Comparison of ENCODE assay signal across 8 cellular contexts in genomic region chr3:53881691-53882593, GRCh38. TPM values are rescaled to one million over a fixed set of nuclear protein-coding genes. Genes with fewer than 3 reads are reported as not detected.
DNase-seq lines count a peak whose midpoint lies in the region; ATAC-seq, FAIRE-seq and TF ChIP-seq lines count a peak whose summit lies in the region.

Gene ACTR8 (minus strand): TSS chr3:53882152. CDS start chr3:53882101, 51 bp downstream.

- intact Hi-C loops in psoas muscle (cut with DNase I), result loop anchor here in 1 of 2 donors (5.0 kb wide), 1 partner anchor 35 kb away; the partner anchor contains the start of genes CHDH and IL17RB

- peak within 1 kb of the TSS; percentile 100 for H3K4me3 Mint-ChIP-seq in T-helper 17 cell

- H3K4me3 ChIP-seq in right atrium auricular region (peak within 1 kb of the TSS; percentile 81), psoas muscle (peak within 1 kb of the TSS; percentile 89), urinary bladder (ENCODE audit: low read depth, low read length) (peak within 1 kb of the TSS; percentile 95)

- H3K4me1 ChIP-seq in right atrium auricular region, result peaks cover 0 to 22% of the 10 kb centered on the region in 2 donors
- H3K4me1 ChIP-seq in psoas muscle, result peaks cover 15% of the 10 kb centered on the region
- H3K4me1 ChIP-seq in urinary bladder (ENCODE audit: insufficient read depth), result peaks cover 6% of the 10 kb centered on the region

- H3K27ac ChIP-seq in angular gyrus (ENCODE audit: low read depth, low read length) (peak within 1 kb of the TSS; percentile 95), right atrium auricular region (peak within 1 kb of the TSS; percentile 86 to 90), psoas muscle (peak within 1 kb of the TSS; percentile 76), urinary bladder (ENCODE audit: low read depth) (peak within 1 kb of the TSS; percentile 63)

- 1 to 2% (median 1%) methylated on average over 40 to 65 of the region's 65 CpGs for WGBS in psoas muscle, 3 donors
- WGBS in urinary bladder, result under 1% methylated on average over 65 of the region's 65 CpGs

- peak; percentile 83 for DNase-seq in GM12891 (ENCODE audit: insufficient read length, low spot score)
- DNase-seq in NCI-H1105 treated with DMSO at 0.1 percent for 48 hours (lab: John Stamatoyannopoulos, UW), result peak; percentile 72
- DNase-seq in T-helper 17 cell, result peak; percentile 79 to 86 (median 83)
- DNase-seq in right atrium auricular region (ENCODE audit: low spot score), result peak; percentile 81
- peak; percentile 86 to 92 for DNase-seq in psoas muscle

- H3K36me3 Mint-ChIP-seq in T-helper 17 cell (ENCODE audit: low read depth), result peaks cover 3% of the 10 kb centered on the region

- H3K9me3 ChIP-seq in T-helper 17 cell (ENCODE audit: control insufficient read depth, low read length, poor library complexity, severe bottlenecking) (no peaks in the 10 kb centered on the region), right atrium auricular region (no peaks in the 10 kb centered on the region), psoas muscle (no peaks in the 10 kb centered on the region)

- peaks cover 23% of the 10 kb centered on the region for H3K4me1 Mint-ChIP-seq in T-helper 17 cell

- peak within 1 kb of the TSS; percentile 95 for H3K27ac Mint-ChIP-seq in T-helper 17 cell

- peak; percentile 96 for FAIRE-seq in GM12891 (lab: Jason Lieb, UNC)

- H3K27me3 ChIP-seq in right atrium auricular region (no peaks in the 10 kb centered on the region), psoas muscle (ENCODE audit: insufficient read depth in 3 of 3, low read length in 2 of 3) (no peaks in the 10 kb centered on the region)

- TF ChIP-seq CTCF in right atrium auricular region (IDR thresholded peaks at IDR 0.05), result peak in 1 of 2 donors; percentile 37
- TF ChIP-seq CTCF in psoas muscle (IDR thresholded peaks at IDR 0.05), result peak; percentile 8

- H3K36me3 ChIP-seq in right atrium auricular region, result peaks cover 54% of the 10 kb centered on the region
- peaks cover 9 to 69% of the 10 kb centered on the region in 2 donors for H3K36me3 ChIP-seq in psoas muscle (ENCODE audit: insufficient read depth in 1 of 2, low read depth in 1 of 2)
- peaks cover 13% of the 10 kb centered on the region for H3K36me3 ChIP-seq in urinary bladder (ENCODE audit: insufficient read depth)

- ATAC-seq in HG02623 (IDR thresholded peaks at IDR 0.05; ENCODE audit: unreplicated experiment) (peak; percentile 71), T-helper 17 cell (peak; percentile 90), psoas muscle (peak; percentile 95 to 99 (median 98))

- H3K27me3 Mint-ChIP-seq in T-helper 17 cell, result no peaks in the 10 kb centered on the region

- peak; percentile 91 for TF ChIP-seq POLR2A in GM12891 (IDR thresholded peaks at IDR 0.05; ENCODE audit: low read depth, low read length)

TF ChIP-seq in GM12891, 5 proteins besides CTCF, POLR2A, EP300 and RAD21:
- TF ChIP-seq POLR2AphosphoS5 (IDR thresholded peaks at IDR 0.05; ENCODE audit: low read depth, low read length) (peak; percentile 93), SPI1 (IDR thresholded peaks at IDR 0.05; ENCODE audit: low read depth, low read length) (no peak), PAX5 (IDR thresholded peaks at IDR 0.05; ENCODE audit: insufficient read depth, low read length, severe bottlenecking) (no peak), POU2F2 (IDR thresholded peaks at IDR 0.05; ENCODE audit: low read depth, low read length) (no peak; the same call in 1 of the 2 replicates), TAF1 (IDR thresholded peaks at IDR 0.05; ENCODE audit: low read depth, low read length) (peak; percentile 96)

RNA-seq across cellular contexts. Expression of gene ACTR8, which starts in this region (rescaled TPM):
- polyA plus RNA-seq in GM12891 (2012; ENCODE audit: low read depth, missing spikeins), result 21.3 TPM
- total RNA-seq in T-helper 17 cell (10 to 100 TPM; 15.7 to 21.2 TPM), right atrium auricular region (10 to 100 TPM; 23.7 to 24.3 TPM), psoas muscle (10 to 100 TPM; 14.1 to 24.3 (median 19.6) TPM), urinary bladder (32.4 TPM)
- polyA plus RNA-seq in psoas muscle (10 to 100 TPM in 2 of 3 donors, 1 to 10 TPM in 1; 8.9 to 15.2 (median 12.3) TPM), urinary bladder (11.3 TPM)

Comparison
In these comparisons a context has a peak if more than half of its experiments do, and no peak if none do; other contexts are left out.
1. Peak in every context shown above with its lines: DNase-seq, ATAC-seq, H3K4me3 ChIP-seq and H3K27ac ChIP-seq.